7 cellular contexts compared by ENCODE assay signal in genomic region chr16:29620591-29620990, GRCh38. TPM values are rescaled to one million over a fixed set of nuclear protein-coding genes. Genes with fewer than 3 reads are reported as not detected.
DNase-seq lines count a peak whose midpoint lies in the region; ATAC-seq, FAIRE-seq and TF ChIP-seq lines count a peak whose summit lies in the region.
"Not testable (repeated sequence)": the region's sequence is repeated elsewhere in the genome, so short reads cannot be mapped to it uniquely, and the experiment has no call there.

No MANE protein-coding gene starts in this region.

- CTCF ChIA-PET in HCT116 (lab: Charles Lee); OCI-LY7 (lab: Charles Lee; ENCODE audit: unreplicated experiment); GM12878 (lab: Yijun Ruan, JAX): not testable (repeated sequence)

- H3K9me3 Mint-ChIP-seq in progenitor cell of endocrine pancreas (ENCODE audit: low read depth) = not testable (repeated sequence)

- not testable (repeated sequence) for H3K27me3 ChIP-seq in HCT116 (ENCODE audit: insufficient read depth, low read length); GM12878 (replicated peaks in 1 of 2; ENCODE audit: control insufficient read depth in 2 of 2, insufficient read depth in 2 of 2, low read length in 1 of 2)

- not testable (repeated sequence) for H3K4me2 ChIP-seq in HCT116 (ENCODE audit: low read length); OCI-LY7 (ENCODE audit: low read length); GM12878 (ENCODE audit: control insufficient read depth, insufficient read depth)

- H3K27me3 Mint-ChIP-seq in progenitor cell of endocrine pancreas = not testable (repeated sequence)

- RAD21 ChIA-PET in HCT116 (lab: Charles Lee; ENCODE audit: low non-redundant PET in 1 of 2, low total read pairs in 2 of 2, uncharacterized antibody in 2 of 2, unreplicated experiment in 2 of 2); GM12878 (lab: Charles Lee; ENCODE audit: unreplicated experiment): not testable (repeated sequence)

- DNase-seq in D721Med (ENCODE audit: insufficient read length, low spot score) (peak; percentile 7), OCI-LY7 (ENCODE audit: low spot score) (peak; percentile 65)
- DNase-seq in HCT116 (ENCODE audit: low read depth, low spot score); GM12878 (ENCODE audit: low read depth, low spot score); left ventricle myocardium superior; progenitor cell of endocrine pancreas (ENCODE audit: low spot score, unreplicated experiment): not testable (repeated sequence)
- peak; percentile 38 for DNase-seq in activated CD4-positive, alpha-beta T cell treated with anti-CD3 and anti-CD28 coated beads, Interleukin-2, amount 50 U/mL, for 1 hour

- FAIRE-seq in D721Med (lab: Jason Lieb, UNC); GM12878 (lab: Jason Lieb, UNC): not testable (repeated sequence)

- not testable (repeated sequence) for H3K9ac ChIP-seq in HCT116 (ENCODE audit: low read length); GM12878 (ENCODE audit: control insufficient read depth, insufficient read depth, low read length)

- not testable (repeated sequence) for H3K9me2 ChIP-seq in HCT116 (ENCODE audit: insufficient read depth); OCI-LY7 (ENCODE audit: insufficient read depth, low read length)

- not testable (repeated sequence) for H3K36me3 Mint-ChIP-seq in progenitor cell of endocrine pancreas (ENCODE audit: insufficient read depth)

- not testable (repeated sequence) for H3K36me3 ChIP-seq in HCT116 (ENCODE audit: control insufficient read depth in 1 of 2, insufficient read depth in 2 of 2, low read length in 2 of 2); OCI-LY7 (ENCODE audit: insufficient read depth, low read length); GM12878 (ENCODE audit: control insufficient read depth in 2 of 2, insufficient read depth in 2 of 2, low read length in 1 of 2)

- 57% methylated on average over 5 of the region's 6 CpGs for WGBS in GM12878 (ENCODE audit: insufficient coverage, insufficient replicate concordance, low lambda C conversion rate, missing lambda C conversion rate)

- H3K79me2 ChIP-seq in HCT116 (ENCODE audit: insufficient read depth, low read length); OCI-LY7 (ENCODE audit: insufficient read depth, low read depth, low read length); GM12878 (ENCODE audit: control insufficient read depth, insufficient read depth, low read length): not testable (repeated sequence)

- SMC1A ChIA-PET in GM12878 (lab: Charles Lee; ENCODE audit: uncharacterized antibody, unreplicated experiment) = not testable (repeated sequence)

- POLR2A ChIA-PET in HCT116 (lab: Charles Lee); OCI-LY7 (lab: Charles Lee); GM12878 (lab: Charles Lee): not testable (repeated sequence)

- TF ChIP-seq CTCF in D721Med (IDR thresholded peaks at IDR 0.05; ENCODE audit: insufficient read depth, missing control alignments) (peak; percentile 21), HCT116 (IDR thresholded peaks at IDR 0.05 in 2 of 3, conservative IDR thresholded peaks at IDR 0.05 in 1 of 3; ENCODE audit: borderline replicate concordance in 1 of 3, insufficient read depth in 1 of 3, low read depth in 2 of 3, low read length in 2 of 3) (peak; percentile 24 to 47 (median 28); a peak in 2 of 6 replicates), OCI-LY7 (conservative IDR thresholded peaks at IDR 0.05; ENCODE audit: low read length) (peak; percentile 64), GM12878 (IDR thresholded peaks at IDR 0.05 in 2 of 3, conservative IDR thresholded peaks at IDR 0.05 in 1 of 3; ENCODE audit: control insufficient read depth in 2 of 3, extremely low read depth in 1 of 3, insufficient read depth in 1 of 3, low read depth in 3 of 3, low read length in 3 of 3) (peak in 1 of 3 experiments; percentile 13; a peak in 2 of 6 replicates), progenitor cell of endocrine pancreas (IDR thresholded peaks at IDR 0.05; ENCODE audit: unreplicated experiment) (peak; percentile 36)

- not testable (repeated sequence) for TF ChIP-seq EP300 in GM12878 (IDR thresholded peaks at IDR 0.05; ENCODE audit: borderline replicate concordance in 1 of 2, control insufficient read depth in 1 of 2, low read depth in 2 of 2, low read length in 2 of 2)

- H3K27ac Mint-ChIP-seq in progenitor cell of endocrine pancreas = not testable (repeated sequence)

- TF ChIP-seq RAD21 in HCT116 (IDR thresholded peaks at IDR 0.05; ENCODE audit: low read depth) (peak; percentile 61), GM12878 (IDR thresholded peaks at IDR 0.05; ENCODE audit: insufficient read depth, low read depth, low read length) (peak; percentile 42)

- H3K4me1 Mint-ChIP-seq in progenitor cell of endocrine pancreas (ENCODE audit: low read depth) = not testable (repeated sequence)

- not testable (repeated sequence) for H3K4me1 ChIP-seq in HCT116 (ENCODE audit: control insufficient read depth in 1 of 2, insufficient read depth in 2 of 2, low read length in 2 of 2); OCI-LY7 (ENCODE audit: insufficient read depth, low read length, poor library complexity, severe bottlenecking); GM12878 (ENCODE audit: control insufficient read depth, insufficient read depth, low read length)

- not testable (repeated sequence) for H4K20me1 ChIP-seq in HCT116 (ENCODE audit: insufficient read depth); OCI-LY7 (ENCODE audit: insufficient read depth, low read length); GM12878 (ENCODE audit: control insufficient read depth, insufficient read depth)

- ATAC-seq in HCT116 (peak; percentile 86), GM12878 (peak; percentile 74), left ventricle myocardium superior (peak; percentile 34)

- intact Hi-C loops in HCT116 (cut with micrococcal nuclease); OCI-LY7 (cut with micrococcal nuclease; ENCODE audit: unreplicated experiment); GM12878 (cut with micrococcal nuclease; ENCODE audit: unreplicated experiment); left ventricle myocardium superior (cut with micrococcal nuclease): not testable (repeated sequence)

- H3K4me3 Mint-ChIP-seq in progenitor cell of endocrine pancreas (ENCODE audit: low read depth) = not testable (repeated sequence)

- not testable (repeated sequence) for BruUV-seq in HCT116 (replicated peaks; lab: Mats Ljungman, UMichigan); OCI-LY7 (replicated peaks; lab: Mats Ljungman, UMichigan); GM12878 (replicated peaks; lab: Mats Ljungman, UMichigan)

- not testable (repeated sequence) for H3K4me3 ChIP-seq in HCT116 (replicated peaks in 1 of 2; ENCODE audit: low read depth in 1 of 2, low read length in 2 of 2); OCI-LY7 (ENCODE audit: low read depth, low read length, poor library complexity, severe bottlenecking); GM12878

- not testable (repeated sequence) for H2AFZ ChIP-seq in HCT116 (ENCODE audit: low read depth, low read length, poor library complexity, severe bottlenecking); OCI-LY7 (ENCODE audit: low read length); GM12878 (ENCODE audit: control insufficient read depth, low read depth, low read length)

- not testable (repeated sequence) for H3K27ac ChIP-seq in HCT116 (ENCODE audit: low read depth, low read length); OCI-LY7 (ENCODE audit: low read depth, low read length, poor library complexity, severe bottlenecking); GM12878 (ENCODE audit: control insufficient read depth, insufficient read depth)

- not testable (repeated sequence) for TF ChIP-seq POLR2A in HCT116 (IDR thresholded peaks at IDR 0.05; ENCODE audit: borderline replicate concordance, extremely low read depth, insufficient read depth, insufficient read length); GM12878 (IDR thresholded peaks at IDR 0.05; ENCODE audit: low read depth, low read length)

- in situ Hi-C loops in GM12878 (cut with MboI) = not testable (repeated sequence)

- H3K9me3 ChIP-seq in HCT116 (ENCODE audit: control insufficient read depth in 1 of 2, insufficient read depth in 1 of 2, low read depth in 1 of 2, low read length in 2 of 2); OCI-LY7 (ENCODE audit: low read length); GM12878 (replicated peaks; ENCODE audit: control insufficient read depth, insufficient read depth, low read length): not testable (repeated sequence)

RNA-seq across cellular contexts. Expression of gene SPN, which starts 42.5 kb away (rescaled TPM):
- total RNA-seq in HCT116 (2021; ENCODE audit: unreplicated experiment) (0.47 TPM), OCI-LY7 (2022) (87.6 and 90.5 TPM in 2 replicates), GM12878 (2014; rRNA removed) (74.4 and 80.7 TPM in 2 replicates), GM12878 (2014; rRNA removed; fragmentation: Illumina TruSeq; extraction: Trizol) (54.1 and 57.4 TPM in 2 replicates), GM12878 (2021) (173 and 182 TPM in 2 replicates), left ventricle myocardium superior (0.87 TPM), progenitor cell of endocrine pancreas (0.19 and 0.20 TPM in 2 replicates)
- 0.02 and 0.30 TPM in 2 replicates for polyA plus RNA-seq in HCT116 (2012)
- total RNA-seq in OCI-LY7 (2014; rRNA removed; shearing (Covaris generic)) = 43.6 and 59.4 TPM in 2 replicates
- total RNA-seq in GM12878 (2013; cell fraction: nucleolus; rRNA removed) = 270 and 289 TPM in 2 replicates
- 29.2 TPM for polyA plus RNA-seq in GM12878 (2011; ENCODE audit: low read depth)
- polyA plus RNA-seq in GM12878 (2011; rRNA removed) (45.4 and 134 TPM in 2 replicates), GM12878 (2014; fragmentation: Illumina TruSeq; extraction: Trizol) (144 and 150 TPM in 2 replicates), GM12878 (2014; fragmentation: Nextera tagmentation; extraction: Ambion mirVana) (10 to 100 TPM; 16.2 to 42.8 TPM), GM12878 (2014; rRNA removed) (74.6 and 80.2 TPM in 2 replicates), GM12878 (2016; fragmentation: Nextera tagmentation; extraction: Ambion mirVana) (100 to 1,000 TPM; 105 to 108 TPM)
- polyA plus RNA-seq in GM12878 (2011; cell fraction: cytosol; rRNA removed) = 78.1 and 109 TPM in 2 replicates
- 119 and 123 TPM in 2 replicates for polyA plus RNA-seq in GM12878 (2011; cell fraction: nucleus; rRNA removed)
- 89.0 and 97.1 TPM in 2 replicates for polyA plus RNA-seq in GM12878 (2012)
- 96.7 and 112 TPM in 2 replicates for polyA minus RNA-seq in GM12878 (2011; rRNA and poly(A)+ RNA removed)
- polyA minus RNA-seq in GM12878 (2011; cell fraction: cytosol; rRNA and poly(A)+ RNA removed) = 47.4 and 49.8 TPM in 2 replicates
- 26.7 and 39.3 TPM in 2 replicates for polyA minus RNA-seq in GM12878 (2011; cell fraction: nucleus; rRNA and poly(A)+ RNA removed)

RNA-seq across cellular contexts. Expression of gene QPRT, which starts 58.4 kb away (rescaled TPM):
- 0.52 TPM for total RNA-seq in HCT116 (2021; ENCODE audit: unreplicated experiment)
- 0.13 and 0.19 TPM in 2 replicates for polyA plus RNA-seq in HCT116 (2012)
- total RNA-seq in OCI-LY7 (2014; rRNA removed; shearing (Covaris generic)) = 9.4 and 10.6 TPM in 2 replicates
- total RNA-seq in OCI-LY7 (2022) = 12.6 and 15.8 TPM in 2 replicates
- total RNA-seq in GM12878 (2013; cell fraction: nucleolus; rRNA removed) = 28.0 and 32.4 TPM in 2 replicates
- total RNA-seq in GM12878 (2014; rRNA removed) = 32.1 and 36.4 TPM in 2 replicates
- total RNA-seq in GM12878 (2014; rRNA removed; fragmentation: Illumina TruSeq; extraction: Trizol) = 15.6 and 16.4 TPM in 2 replicates
- total RNA-seq in GM12878 (2021) = 34.8 and 35.7 TPM in 2 replicates
- polyA plus RNA-seq in GM12878 (2011; ENCODE audit: low read depth) = 14.8 TPM
- polyA plus RNA-seq in GM12878 (2011; rRNA removed) = 25.7 and 43.0 TPM in 2 replicates
- polyA plus RNA-seq in GM12878 (2011; cell fraction: cytosol; rRNA removed) = 57.2 and 75.7 TPM in 2 replicates
- polyA plus RNA-seq in GM12878 (2011; cell fraction: nucleus; rRNA removed) = 36.7 and 44.1 TPM in 2 replicates
- polyA plus RNA-seq in GM12878 (2012) = 52.2 and 54.7 TPM in 2 replicates
- polyA plus RNA-seq in GM12878 (2014; fragmentation: Illumina TruSeq; extraction: Trizol) = 19.2 and 19.9 TPM in 2 replicates
- 1 to 10 TPM; 2.7 to 6.9 TPM for polyA plus RNA-seq in GM12878 (2014; fragmentation: Nextera tagmentation; extraction: Ambion mirVana)
- 30.1 and 31.3 TPM in 2 replicates for polyA plus RNA-seq in GM12878 (2014; rRNA removed)
- 10 to 100 TPM; 31.4 to 34.7 TPM for polyA plus RNA-seq in GM12878 (2016; fragmentation: Nextera tagmentation; extraction: Ambion mirVana)
- 27.3 and 44.8 TPM in 2 replicates for polyA minus RNA-seq in GM12878 (2011; rRNA and poly(A)+ RNA removed)
- 20.3 and 25.0 TPM in 2 replicates for polyA minus RNA-seq in GM12878 (2011; cell fraction: cytosol; rRNA and poly(A)+ RNA removed)
- polyA minus RNA-seq in GM12878 (2011; cell fraction: nucleus; rRNA and poly(A)+ RNA removed) = 5.8 and 9.1 TPM in 2 replicates
- 26.0 TPM for total RNA-seq in left ventricle myocardium superior
- 106 and 115 TPM in 2 replicates for total RNA-seq in progenitor cell of endocrine pancreas

Comparison
In these comparisons a context has a peak if more than half of its experiments do, and no peak if none do; other contexts are left out.
1. ATAC-seq: peak in every context shown above with its lines; median percentile 86 in HCT116; 74 in GM12878; 34 in left ventricle myocardium superior.
2. RNA of gene SPN, which starts 42.5 kb away (total RNA-seq): 43.6 to 90.5 TPM in OCI-LY7 and 54.1 to 289 TPM in GM12878; 0.87 TPM in left ventricle myocardium superior (single experiment), 0.47 TPM in HCT116 (single experiment) and 0.19 to 0.20 TPM in progenitor cell of endocrine pancreas; every median in the first group is over 10 times any median in the second.